Comparison of ENCODE assay signal across 27 cellular contexts in the genomic region with DNA sequence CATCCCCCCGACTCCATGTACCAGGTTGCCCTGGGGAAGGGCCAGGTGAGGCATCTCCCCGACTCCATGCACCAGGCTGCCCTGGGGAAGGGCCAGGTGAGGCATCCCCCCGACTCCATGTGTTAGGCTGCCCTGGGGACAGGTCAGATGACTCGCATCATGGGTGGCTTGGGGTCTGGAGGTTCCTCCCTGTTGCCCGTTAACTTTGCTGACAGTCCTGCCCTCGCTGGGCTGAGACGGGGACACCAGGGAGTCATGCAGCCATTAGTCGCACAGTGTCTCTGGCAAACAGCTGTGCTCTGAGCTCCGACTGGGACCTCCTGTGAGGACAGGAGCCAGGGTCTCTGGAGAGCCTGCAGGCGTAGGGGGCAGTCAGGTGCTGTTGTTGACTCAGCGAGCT.
"Had no signal": no experiment of that assay in that cellular context is flagged by ENCODE, and none has a peak within 500 bp of the region (broad histone marks: within the 10 kb centered on the region; RNA-seq: fewer than 3 reads in every experiment).

No MANE protein-coding gene starts in this region.

- H3K9me3 Mint-ChIP-seq: immature natural killer cell; natural killer cell; stimulated activated naive CD8-positive, alpha-beta T cell treated with anti-CD3 and anti-CD28 coated beads, Interleukin-15, amount 100 ng/mL, for 72 hours had no signal

- H3K36me3 Mint-ChIP-seq: immature natural killer cell, natural killer cell had no signal

- FAIRE-seq: islet of Langerhans, pancreas had no signal

- H3K4me1 ChIP-seq: left ventricle myocardium inferior, prostate gland, vagina had no signal

- DNase-seq: hippocampal formation; immature natural killer cell; left ventricle myocardium inferior; mesendoderm; naive B cell; natural killer cell; nephron progenitor cell; pancreas; retina; right cardiac atrium; stimulated activated CD4-positive, alpha-beta T cell treated with anti-CD3 and anti-CD28 coated beads, Interleukin-1b, Interleukin-23, amount 100 ng/mL, for 48 hours; stimulated activated CD4-positive, alpha-beta T cell treated with anti-CD3 and anti-CD28 coated beads, Interleukin-2, amount 100 ng/mL, for 48 hours; stimulated activated CD4-positive, alpha-beta T cell treated with anti-CD3 and anti-CD28 coated beads, Interleukin-4, amount 100 ng/mL, for 4 hours; stimulated activated CD8-positive, alpha-beta memory T cell treated with anti-CD3 and anti-CD28 coated beads, Interleukin-4, amount 100 ng/mL, for 48 hours; stimulated activated naive CD4-positive, alpha-beta T cell treated with Interleukin-2 at 50 U/mL for 16 hours; stimulated activated naive CD8-positive, alpha-beta T cell treated with anti-CD3 and anti-CD28 coated beads, Interleukin-15, amount 100 ng/mL, for 72 hours; substantia nigra; upper lobe of left lung had no signal

- H3K4me3 ChIP-seq: left ventricle myocardium inferior, lung, neural progenitor cell, pancreas, prostate gland, smooth muscle cell, tibial nerve, upper lobe of left lung, vagina had no signal

- H3K4me3 Mint-ChIP-seq: immature natural killer cell; mesothelial cell of epicardium; naive B cell; natural killer cell; nephron progenitor cell; neural progenitor cell; stimulated activated memory B cell treated with anti-CD40 and anti-IgM and Interleukin-4, amounts not matched to agents 10 μg/mL and 1 μg/mL and 100 μg/mL, for 72 hours; stimulated activated naive CD8-positive, alpha-beta T cell treated with anti-CD3 and anti-CD28 coated beads, Interleukin-15, amount 100 ng/mL, for 72 hours had no signal

- H3K9me3 ChIP-seq: pancreas, prostate gland, tibial nerve, upper lobe of left lung, vagina had no signal

- H3K27ac Mint-ChIP-seq: mesothelial cell of epicardium; natural killer cell; neural progenitor cell; stimulated activated memory B cell treated with anti-CD40 and anti-IgM and Interleukin-4, amounts not matched to agents 10 μg/mL and 1 μg/mL and 100 μg/mL, for 72 hours had no signal

- ATAC-seq: natural killer cell; pancreas; right cardiac atrium; stimulated activated memory B cell treated with anti-CD40 and anti-IgM and Interleukin-4, amounts not matched to agents 10 μg/mL and 1 μg/mL and 100 μg/mL, for 72 hours; stimulated activated naive CD8-positive, alpha-beta T cell treated with anti-CD3 and anti-CD28 coated beads, Interleukin-15, amount 100 ng/mL, for 72 hours had no signal

- H3K27me3 Mint-ChIP-seq: naive B cell; stimulated activated memory B cell treated with anti-CD40 and anti-IgM and Interleukin-4, amounts not matched to agents 10 μg/mL and 1 μg/mL and 100 μg/mL, for 72 hours; stimulated activated naive CD8-positive, alpha-beta T cell treated with anti-CD3 and anti-CD28 coated beads, Interleukin-15, amount 100 ng/mL, for 72 hours had no signal

- H3K36me3 ChIP-seq: neural progenitor cell, pancreas, prostate gland, upper lobe of left lung, vagina had no signal

- H3K27me3 ChIP-seq: neural progenitor cell, pancreas, tibial nerve, upper lobe of left lung, vagina had no signal
